Comparison of ENCODE assay signal across 15 cellular contexts in the genomic region with DNA sequence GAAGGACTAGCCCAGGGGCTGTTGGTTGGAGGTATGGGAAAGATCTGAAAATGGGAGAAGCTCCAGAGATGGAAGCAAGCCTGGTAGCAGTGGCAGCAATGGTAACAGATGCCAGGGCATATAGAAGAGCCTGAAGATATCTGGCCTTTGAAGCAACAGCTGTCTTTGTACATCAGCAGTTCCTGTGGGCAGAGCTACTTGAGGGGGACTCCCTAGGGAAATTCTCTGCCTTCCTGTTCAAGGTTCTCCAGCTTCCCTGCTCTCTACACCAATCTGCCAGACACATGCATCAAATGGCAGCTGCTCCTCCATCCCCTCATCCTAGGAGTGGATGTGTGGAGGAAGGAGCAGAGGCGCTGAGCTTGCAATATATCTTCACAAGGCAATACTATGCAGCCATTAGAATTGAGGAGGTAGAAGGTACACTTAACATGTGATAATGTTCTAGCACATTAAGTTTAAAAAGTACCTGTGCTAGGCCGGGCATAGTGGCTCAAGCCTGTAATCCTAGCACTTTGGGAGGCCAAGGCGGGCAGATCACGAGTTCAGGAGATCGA. TPM values are rescaled to one million over a fixed set of nuclear protein-coding genes. Genes with fewer than 3 reads are reported as not detected.
DNase-seq lines count a peak whose midpoint lies in the region; ATAC-seq and TF ChIP-seq lines count a peak whose summit lies in the region.
"Had no signal": no experiment of that assay in that cellular context is flagged by ENCODE, and none has a peak within 500 bp of the region (broad histone marks: within the 10 kb centered on the region; RNA-seq: fewer than 3 reads in every experiment).

No MANE protein-coding gene starts in this region.

- peaks cover 10% of the 10 kb centered on the region for H3K36me3 Mint-ChIP-seq in CD4-positive, CD25-positive, alpha-beta regulatory T cell
- peaks cover 3 to 12% (median 3%) of the 10 kb centered on the region in 3 donors for H3K36me3 Mint-ChIP-seq in immature natural killer cell
- H3K36me3 Mint-ChIP-seq in mesothelial cell of epicardium, result peaks cover 5% of the 10 kb centered on the region

- H3K27ac ChIP-seq in CD4-positive, CD25-positive, alpha-beta regulatory T cell (ENCODE audit: insufficient read depth, low read length, poor library complexity, severe bottlenecking), result no peak overlapping the region
- H3K27ac ChIP-seq in OCI-LY7 (ENCODE audit: low read depth, low read length, poor library complexity, severe bottlenecking), result no peak overlapping the region
- H3K27ac ChIP-seq in PC-9, result no peak overlapping the region
- H3K27ac ChIP-seq: cardiac muscle cell, epithelial cell of prostate had no signal

- peak overlapping the region; percentile 44 for H3K4me3 ChIP-seq in CD4-positive, CD25-positive, alpha-beta regulatory T cell (ENCODE audit: low read depth, low read length)
- H3K4me3 ChIP-seq in GM08714 (ENCODE audit: low read length) (peak overlapping the region; percentile 23; the same call in 1 of the 2 replicates), OCI-LY7 (ENCODE audit: low read depth, low read length, poor library complexity, severe bottlenecking) (peak overlapping the region; percentile 28), PC-9 (no peak overlapping the region)
- H3K4me3 ChIP-seq: cardiac muscle cell had no signal

- peaks cover 14% of the 10 kb centered on the region for H3K36me3 ChIP-seq in CD4-positive, CD25-positive, alpha-beta regulatory T cell (ENCODE audit: control insufficient read depth, insufficient read depth, low read length)
- H3K36me3 ChIP-seq in OCI-LY7 (ENCODE audit: insufficient read depth, low read length) (peaks cover 13% of the 10 kb centered on the region), PC-9 (ENCODE audit: low read depth) (peaks cover 6% of the 10 kb centered on the region; the same call in 1 of the 2 replicates)
- H3K36me3 ChIP-seq: cardiac muscle cell, thoracic aorta had no signal

- BruUV-seq in OCI-LY7 (replicated peaks; lab: Mats Ljungman, UMichigan) (TSS peak; percentile 29), PC-9 (replicated peaks; lab: Mats Ljungman, UMichigan) (no TSS peak)

- DNase-seq in CD4-positive, CD25-positive, alpha-beta regulatory T cell, result no peak
- peak; percentile 72 for DNase-seq in OCI-LY7 (ENCODE audit: low spot score)
- DNase-seq in immature natural killer cell, result no peak
- no peak for DNase-seq in mesothelial cell of epicardium (ENCODE audit: low spot score in 2 of 2, unreplicated experiment in 2 of 2)
- DNase-seq in amniotic stem cell (lab: John Stamatoyannopoulos, UW), result no peak
- DNase-seq in PC-9, result no peak
- DNase-seq: activated CD8-positive, alpha-beta memory T cell treated with anti-CD3 and anti-CD28 coated beads, Interleukin-2, amount 50 U/mL, for 4 hours; DMS153 had no signal

- peaks cover 33% of the 10 kb centered on the region for H3K4me1 ChIP-seq in CD4-positive, CD25-positive, alpha-beta regulatory T cell (ENCODE audit: control insufficient read depth, insufficient read depth, low read length, poor library complexity, severe bottlenecking)
- H3K4me1 ChIP-seq in OCI-LY7 (ENCODE audit: insufficient read depth, low read length, poor library complexity, severe bottlenecking) (peaks cover 30% of the 10 kb centered on the region), PC-9 (replicated peaks; ENCODE audit: insufficient read depth) (no peaks in the 10 kb centered on the region; the same call in 1 of the 2 replicates)

- H3K4me3 Mint-ChIP-seq in CD4-positive, CD25-positive, alpha-beta regulatory T cell, result peak overlapping the region; percentile 60 to 100 (median 97)
- peak overlapping the region; percentile 64 to 99 (median 97) for H3K4me3 Mint-ChIP-seq in immature natural killer cell
- H3K4me3 Mint-ChIP-seq in mesothelial cell of epicardium, result no peak overlapping the region

- no peaks in the 10 kb centered on the region for H3K9me2 ChIP-seq in OCI-LY7 (ENCODE audit: insufficient read depth, low read length)
- no peaks in the 10 kb centered on the region for H3K9me2 ChIP-seq in PC-9 (ENCODE audit: insufficient read depth)

- H3K27me3 Mint-ChIP-seq in CD4-positive, CD25-positive, alpha-beta regulatory T cell, result no peaks in the 10 kb centered on the region
- H3K27me3 Mint-ChIP-seq in immature natural killer cell (ENCODE audit: low read depth in 3 of 3) (peaks cover 0 to 1% (median 0%) of the 10 kb centered on the region in 3 donors), mesothelial cell of epicardium (ENCODE audit: low read depth) (no peaks in the 10 kb centered on the region)

- H3F3A ChIP-seq in PC-9 (ENCODE audit: insufficient read depth, low read depth), result no peaks in the 10 kb centered on the region

- POLR2A ChIA-PET in OCI-LY7 (lab: Charles Lee) (interaction anchor here (0.6 to 1.2 kb wide), 2 partner anchors 22 to 47 kb away, joined by 4 read pairs; no protein-coding TSS in a partner anchor), PC-9 (lab: Charles Lee; ENCODE audit: unreplicated experiment) (no interaction called here)

- H2AFZ ChIP-seq in OCI-LY7 (ENCODE audit: low read length) (no peak overlapping the region), PC-9 (no peak overlapping the region)

- H3K4me2 ChIP-seq in OCI-LY7 (ENCODE audit: low read length) (peak overlapping the region; percentile 61), PC-9 (no peak overlapping the region)

- peak overlapping the region in 2 of 3 donors; percentile 84 to 90 for H3K27ac Mint-ChIP-seq in CD4-positive, CD25-positive, alpha-beta regulatory T cell
- H3K27ac Mint-ChIP-seq in immature natural killer cell (peak overlapping the region in 5 of 6 donors; percentile 36 to 93 (median 81)), mesothelial cell of epicardium (no peak overlapping the region)

- peaks cover 0 to 2% (median 0%) of the 10 kb centered on the region in 7 donors for H3K9me3 Mint-ChIP-seq in CD4-positive, CD25-positive, alpha-beta regulatory T cell
- H3K9me3 Mint-ChIP-seq in immature natural killer cell, result no peaks in the 10 kb centered on the region
- H3K9me3 Mint-ChIP-seq in mesothelial cell of epicardium, result no peaks in the 10 kb centered on the region

- 0 out of 2 replicates have a peak, but pooled peaks cover 2% of the 10 kb centered on the region for H4K20me1 ChIP-seq in OCI-LY7 (ENCODE audit: insufficient read depth, low read length)
- H4K20me1 ChIP-seq in PC-9 (ENCODE audit: insufficient read depth), result no peaks in the 10 kb centered on the region

- intact Hi-C loops in OCI-LY7 (cut with micrococcal nuclease; ENCODE audit: unreplicated experiment) (loop anchor here (10.0 kb wide), 1 partner anchor 128 kb away; the partner anchor contains the start of gene SMIM12), PC-9 (cut with micrococcal nuclease; ENCODE audit: unreplicated experiment) (no loop called here)

- H3K9me3 ChIP-seq in CD4-positive, CD25-positive, alpha-beta regulatory T cell (ENCODE audit: control insufficient read depth in 2 of 2, low read length in 2 of 2), result no peaks in the 10 kb centered on the region
- H3K9me3 ChIP-seq in OCI-LY7 (ENCODE audit: low read length) (no peaks in the 10 kb centered on the region), PC-9 (ENCODE audit: insufficient read depth, low read depth) (no peaks in the 10 kb centered on the region)
- H3K9me3 ChIP-seq: thoracic aorta had no signal

- peaks cover 3 to 66% (median 44%) of the 10 kb centered on the region in 4 donors for H3K4me1 Mint-ChIP-seq in CD4-positive, CD25-positive, alpha-beta regulatory T cell
- H3K4me1 Mint-ChIP-seq in immature natural killer cell (peaks cover 52 to 66% of the 10 kb centered on the region in 2 donors), mesothelial cell of epicardium (peaks cover 15% of the 10 kb centered on the region)

- CTCF ChIA-PET in OCI-LY7 (lab: Charles Lee; ENCODE audit: unreplicated experiment) (no interaction called here), PC-9 (lab: Charles Lee) (no interaction called here)

- ATAC-seq in CD4-positive, CD25-positive, alpha-beta regulatory T cell (ENCODE audit: low read depth in 2 of 2), result no peak
- no peak for ATAC-seq in HG02970 (IDR thresholded peaks at IDR 0.05; ENCODE audit: low FRiP score, unreplicated experiment)
- ATAC-seq: Panc1, sciatic nerve had no signal

- H3K27me3 ChIP-seq in CD4-positive, CD25-positive, alpha-beta regulatory T cell (ENCODE audit: control insufficient read depth, insufficient read depth, low read length), result no peaks in the 10 kb centered on the region
- H3K27me3 ChIP-seq in PC-9 (ENCODE audit: insufficient read depth, low read depth), result no peaks in the 10 kb centered on the region
- H3K27me3 ChIP-seq: cardiac muscle cell had no signal

- TF ChIP-seq CTCF in OCI-LY7 (conservative IDR thresholded peaks at IDR 0.05; ENCODE audit: low read length) (no peak), mesothelial cell of epicardium (IDR thresholded peaks at IDR 0.05; ENCODE audit: unreplicated experiment) (no peak), PC-9 (conservative IDR thresholded peaks at IDR 0.05) (no peak)

- H3K79me2 ChIP-seq in OCI-LY7 (ENCODE audit: insufficient read depth, low read depth, low read length) (peaks cover 6% of the 10 kb centered on the region; the same call in 1 of the 2 replicates), PC-9 (ENCODE audit: low read depth) (no peaks in the 10 kb centered on the region)

RNA-seq across cellular contexts. Expression of gene TMEM35B, which starts 2.2 kb away (rescaled TPM):
- total RNA-seq in CD4-positive, CD25-positive, alpha-beta regulatory T cell, result 13.8 TPM
- 100 to 1,000 TPM; 173 to 206 (median 196) TPM for polyA plus RNA-seq in CD4-positive, CD25-positive, alpha-beta regulatory T cell
- total RNA-seq in OCI-LY7 (2014; rRNA removed; shearing (Covaris generic)), result 15.5 and 16.5 TPM in 2 replicates
- total RNA-seq in OCI-LY7 (2022), result 19.4 and 19.8 TPM in 2 replicates
- polyA plus RNA-seq in immature natural killer cell, result 100 to 1,000 TPM; 124 to 214 (median 186) TPM
- 13.9 to 16.5 TPM (median 14.9 TPM) in 3 replicates for total RNA-seq in mesothelial cell of epicardium
- 39.8 and 41.7 TPM in 2 replicates for total RNA-seq in PC-9 (2021)

RNA-seq across cellular contexts. Expression of gene ZMYM6, which starts 48.8 kb away (rescaled TPM):
- 28.0 TPM for total RNA-seq in CD4-positive, CD25-positive, alpha-beta regulatory T cell
- polyA plus RNA-seq in CD4-positive, CD25-positive, alpha-beta regulatory T cell, result 10 to 100 TPM in 1 of 4 donors, 1 to 10 TPM in 3; 6.0 to 10.4 (median 7.9) TPM
- total RNA-seq in OCI-LY7 (2014; rRNA removed; shearing (Covaris generic)), result 10.9 and 11.4 TPM in 2 replicates
- total RNA-seq in OCI-LY7 (2022) (24.2 and 30.5 TPM in 2 replicates), mesothelial cell of epicardium (18.5 to 20.1 TPM (median 18.7 TPM) in 3 replicates), PC-9 (2021) (17.2 and 18.8 TPM in 2 replicates)
- 1 to 10 TPM; 5.9 to 8.0 (median 6.2) TPM for polyA plus RNA-seq in immature natural killer cell

RNA-seq across cellular contexts. Expression of gene DLGAP3, which starts 53.4 kb away (rescaled TPM):
- 1.2 TPM for total RNA-seq in CD4-positive, CD25-positive, alpha-beta regulatory T cell
- polyA plus RNA-seq in CD4-positive, CD25-positive, alpha-beta regulatory T cell, result under 1 TPM; 0.11 to 0.26 (median 0.18) TPM
- total RNA-seq in OCI-LY7 (2014; rRNA removed; shearing (Covaris generic)), result 0.47 and 0.64 TPM in 2 replicates
- total RNA-seq in OCI-LY7 (2022), result 0.42 and 0.44 TPM in 2 replicates
- under 1 TPM in 1 of 3 donors, not detected in 2; 0.10 TPM for polyA plus RNA-seq in immature natural killer cell
- 0.23 to 0.44 TPM (median 0.27 TPM) in 3 replicates for total RNA-seq in mesothelial cell of epicardium
- not detected in 2 replicates for total RNA-seq in PC-9 (2021)
